Comparison of ENCODE assay signal across 1 cellular context in the genomic region with DNA sequence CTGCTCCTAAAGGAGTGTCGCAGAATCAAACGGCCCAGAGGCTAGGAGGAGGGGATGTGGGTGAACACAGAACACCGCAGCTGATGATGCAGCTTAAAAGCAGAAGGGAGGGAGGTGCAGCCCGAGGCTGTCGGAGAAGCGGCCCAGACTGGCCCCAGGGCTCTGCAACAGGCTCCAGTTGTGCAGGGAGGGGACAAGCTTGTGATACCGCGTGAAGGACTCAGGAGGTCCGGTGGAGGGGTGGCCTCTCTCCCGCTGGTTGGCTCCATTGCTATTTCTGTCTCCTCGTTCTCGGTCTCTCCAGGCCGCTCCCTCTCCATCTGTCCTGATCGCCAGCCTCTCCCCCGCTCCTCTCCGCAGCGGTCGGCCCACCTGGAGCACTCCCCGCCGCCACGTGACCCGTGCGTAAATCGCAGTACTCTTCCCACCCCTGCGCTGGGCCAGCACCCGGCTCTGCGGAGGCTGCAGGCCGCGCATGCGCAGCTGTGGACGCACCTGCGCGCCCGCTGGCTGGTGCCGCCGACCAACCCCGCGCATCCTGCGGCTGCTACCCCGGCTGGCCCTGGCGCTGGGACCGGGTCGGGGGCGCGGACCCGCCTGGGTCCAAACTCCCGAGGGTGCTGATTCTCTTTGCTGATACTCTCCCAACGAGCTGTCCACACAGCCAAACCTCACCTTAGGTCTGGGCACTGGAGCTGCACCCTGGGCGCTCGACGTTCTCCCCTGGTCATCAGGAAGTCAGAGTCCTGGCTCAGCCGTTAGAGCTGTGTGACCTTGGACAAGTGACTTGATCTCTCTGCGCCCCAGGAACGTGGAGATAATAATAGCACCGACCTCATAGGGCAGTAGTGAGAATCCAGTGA.
TF ChIP-seq lines count a peak whose summit lies in the region.

No MANE protein-coding gene starts in this region.

TF ChIP-seq in K562, 482 proteins besides CTCF, POLR2A, EP300 and RAD21 (continued from another document and continues in another):
- TF ChIP-seq E2F3 (CRISPR knock-in tag; IDR thresholded peaks at IDR 0.05), result no peak
- TF ChIP-seq ZNF584 (CRISPR knock-in tag; IDR thresholded peaks at IDR 0.05; ENCODE audit: low read depth), result no peak
- no peak for TF ChIP-seq ZNF197 (CRISPR knock-in tag; IDR thresholded peaks at IDR 0.05; ENCODE audit: low read depth)
- no peak for TF ChIP-seq HDAC3 (IDR thresholded peaks at IDR 0.05; ENCODE audit: borderline replicate concordance, partially characterized antibody)
- peak; percentile 94 for TF ChIP-seq USF2 (CRISPR knock-in tag; IDR thresholded peaks at IDR 0.05)
- peak; percentile 24 for TF ChIP-seq PHF20 (IDR thresholded peaks at IDR 0.05; ENCODE audit: partially characterized antibody)
- TF ChIP-seq, protein P1, sequence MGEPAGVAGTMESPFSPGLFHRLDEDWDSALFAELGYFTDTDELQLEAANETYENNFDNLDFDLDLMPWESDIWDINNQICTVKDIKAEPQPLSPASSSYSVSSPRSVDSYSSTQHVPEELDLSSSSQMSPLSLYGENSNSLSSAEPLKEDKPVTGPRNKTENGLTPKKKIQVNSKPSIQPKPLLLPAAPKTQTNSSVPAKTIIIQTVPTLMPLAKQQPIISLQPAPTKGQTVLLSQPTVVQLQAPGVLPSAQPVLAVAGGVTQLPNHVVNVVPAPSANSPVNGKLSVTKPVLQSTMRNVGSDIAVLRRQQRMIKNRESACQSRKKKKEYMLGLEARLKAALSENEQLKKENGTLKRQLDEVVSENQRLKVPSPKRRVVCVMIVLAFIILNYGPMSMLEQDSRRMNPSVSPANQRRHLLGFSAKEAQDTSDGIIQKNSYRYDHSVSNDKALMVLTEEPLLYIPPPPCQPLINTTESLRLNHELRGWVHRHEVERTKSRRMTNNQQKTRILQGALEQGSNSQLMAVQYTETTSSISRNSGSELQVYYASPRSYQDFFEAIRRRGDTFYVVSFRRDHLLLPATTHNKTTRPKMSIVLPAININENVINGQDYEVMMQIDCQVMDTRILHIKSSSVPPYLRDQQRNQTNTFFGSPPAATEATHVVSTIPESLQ (CRISPR knock-in tag; IDR thresholded peaks at IDR 0.05), result 0 out of 2 replicates have a peak, but pooled peaks have one; percentile 71
- TF ChIP-seq SMARCE1 (IDR thresholded peaks at IDR 0.05), result 0 out of 2 replicates have a peak, but pooled peaks have one; percentile 23
- TF ChIP-seq, protein P2, sequence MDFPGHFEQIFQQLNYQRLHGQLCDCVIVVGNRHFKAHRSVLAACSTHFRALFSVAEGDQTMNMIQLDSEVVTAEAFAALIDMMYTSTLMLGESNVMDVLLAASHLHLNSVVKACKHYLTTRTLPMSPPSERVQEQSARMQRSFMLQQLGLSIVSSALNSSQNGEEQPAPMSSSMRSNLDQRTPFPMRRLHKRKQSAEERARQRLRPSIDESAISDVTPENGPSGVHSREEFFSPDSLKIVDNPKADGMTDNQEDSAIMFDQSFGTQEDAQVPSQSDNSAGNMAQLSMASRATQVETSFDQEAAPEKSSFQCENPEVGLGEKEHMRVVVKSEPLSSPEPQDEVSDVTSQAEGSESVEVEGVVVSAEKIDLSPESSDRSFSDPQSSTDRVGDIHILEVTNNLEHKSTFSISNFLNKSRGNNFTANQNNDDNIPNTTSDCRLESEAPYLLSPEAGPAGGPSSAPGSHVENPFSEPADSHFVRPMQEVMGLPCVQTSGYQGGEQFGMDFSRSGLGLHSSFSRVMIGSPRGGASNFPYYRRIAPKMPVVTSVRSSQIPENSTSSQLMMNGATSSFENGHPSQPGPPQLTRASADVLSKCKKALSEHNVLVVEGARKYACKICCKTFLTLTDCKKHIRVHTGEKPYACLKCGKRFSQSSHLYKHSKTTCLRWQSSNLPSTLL (IDR thresholded peaks at IDR 0.05), result no peak
- TF ChIP-seq HDAC2 (IDR thresholded peaks at IDR 0.05), result no peak; the same call in 1 of the 2 replicates
- TF ChIP-seq ZNF740 (CRISPR knock-in tag; IDR thresholded peaks at IDR 0.05), result no peak
- TF ChIP-seq ZNF740 (tag; IDR thresholded peaks at IDR 0.05), result no peak
- TF ChIP-seq NR2C2 (CRISPR knock-in tag; IDR thresholded peaks at IDR 0.05), result no peak
- TF ChIP-seq NR2C2 (tag; IDR thresholded peaks at IDR 0.05), result no peak
- peak; percentile 49 for TF ChIP-seq CBFA2T2 (conservative IDR thresholded peaks at IDR 0.05)
- 0 out of 2 replicates have a peak, but pooled peaks have one; percentile 14 for TF ChIP-seq PKNOX1 (IDR thresholded peaks at IDR 0.05)
- TF ChIP-seq MNT (conservative IDR thresholded peaks at IDR 0.05), result peak in 1 of 2 experiments; percentile 37; a peak in 2 of 4 replicates
- TF ChIP-seq TFAM (CRISPR knock-in tag; conservative IDR thresholded peaks at IDR 0.05), result no peak
- TF ChIP-seq JUNB (CRISPR knock-in tag; conservative IDR thresholded peaks at IDR 0.05), result 0 out of 2 replicates have a peak, but pooled peaks have one; percentile 14
- TF ChIP-seq RERE (CRISPR knock-in tag; IDR thresholded peaks at IDR 0.05; ENCODE audit: borderline replicate concordance), result no peak
- TF ChIP-seq ESRRA (IDR thresholded peaks at IDR 0.05; ENCODE audit: borderline replicate concordance, low read depth), result no peak
- TF ChIP-seq RFX1 (IDR thresholded peaks at IDR 0.05), result no peak
- peak; percentile 90 for TF ChIP-seq CXXC5 (CRISPR knock-in tag; IDR thresholded peaks at IDR 0.05)
- TF ChIP-seq FOSL1 (tag; conservative IDR thresholded peaks at IDR 0.05), result no peak
- no peak for TF ChIP-seq HDGF (IDR thresholded peaks at IDR 0.05)
- no peak for TF ChIP-seq NR3C1 (CRISPR knock-in tag; IDR thresholded peaks at IDR 0.05)
- TF ChIP-seq CEBPZ (IDR thresholded peaks at IDR 0.05; ENCODE audit: borderline replicate concordance, low read depth, low read length), result no peak
- TF ChIP-seq ZBTB7A (IDR thresholded peaks at IDR 0.05; ENCODE audit: borderline replicate concordance, control insufficient read depth, low read depth, low read length), result no peak
- peak; percentile 58; the same call in 1 of the 2 replicates for TF ChIP-seq RB1 (IDR thresholded peaks at IDR 0.05; ENCODE audit: low read depth)
- TF ChIP-seq HMGN3 (IDR thresholded peaks at IDR 0.05; ENCODE audit: borderline replicate concordance, extremely low read depth, insufficient read length, low read depth, low read length), result peak; percentile 56
- TF ChIP-seq TOE1 (IDR thresholded peaks at IDR 0.05; ENCODE audit: borderline replicate concordance), result peak; percentile 49; the same call in 1 of the 2 replicates
- no peak for TF ChIP-seq TOE1 (CRISPR knock-in tag; IDR thresholded peaks at IDR 0.05; ENCODE audit: borderline replicate concordance, low read depth)
- no peak for TF ChIP-seq HOXB6 (CRISPR knock-in tag; IDR thresholded peaks at IDR 0.05; ENCODE audit: borderline replicate concordance)
- TF ChIP-seq CREM (IDR thresholded peaks at IDR 0.05; ENCODE audit: low read depth), result peak; percentile 30; the same call in 1 of the 2 replicates
- TF ChIP-seq ZFP36 (IDR thresholded peaks at IDR 0.05; ENCODE audit: low read depth, low read length, partially characterized antibody), result peak; percentile 57
- TF ChIP-seq, protein P3, sequence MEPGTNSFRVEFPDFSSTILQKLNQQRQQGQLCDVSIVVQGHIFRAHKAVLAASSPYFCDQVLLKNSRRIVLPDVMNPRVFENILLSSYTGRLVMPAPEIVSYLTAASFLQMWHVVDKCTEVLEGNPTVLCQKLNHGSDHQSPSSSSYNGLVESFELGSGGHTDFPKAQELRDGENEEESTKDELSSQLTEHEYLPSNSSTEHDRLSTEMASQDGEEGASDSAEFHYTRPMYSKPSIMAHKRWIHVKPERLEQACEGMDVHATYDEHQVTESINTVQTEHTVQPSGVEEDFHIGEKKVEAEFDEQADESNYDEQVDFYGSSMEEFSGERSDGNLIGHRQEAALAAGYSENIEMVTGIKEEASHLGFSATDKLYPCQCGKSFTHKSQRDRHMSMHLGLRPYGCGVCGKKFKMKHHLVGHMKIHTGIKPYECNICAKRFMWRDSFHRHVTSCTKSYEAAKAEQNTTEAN (CRISPR knock-in tag; IDR thresholded peaks at IDR 0.05), result no peak
- TF ChIP-seq ATF7 (IDR thresholded peaks at IDR 0.05), result peak; percentile 58
- no peak for TF ChIP-seq HNRNPK (IDR thresholded peaks at IDR 0.05; ENCODE audit: low read depth, low read length, poor library complexity, severe bottlenecking)
